Comparison of ENCODE assay signal across 1 cellular context in the genomic region with DNA sequence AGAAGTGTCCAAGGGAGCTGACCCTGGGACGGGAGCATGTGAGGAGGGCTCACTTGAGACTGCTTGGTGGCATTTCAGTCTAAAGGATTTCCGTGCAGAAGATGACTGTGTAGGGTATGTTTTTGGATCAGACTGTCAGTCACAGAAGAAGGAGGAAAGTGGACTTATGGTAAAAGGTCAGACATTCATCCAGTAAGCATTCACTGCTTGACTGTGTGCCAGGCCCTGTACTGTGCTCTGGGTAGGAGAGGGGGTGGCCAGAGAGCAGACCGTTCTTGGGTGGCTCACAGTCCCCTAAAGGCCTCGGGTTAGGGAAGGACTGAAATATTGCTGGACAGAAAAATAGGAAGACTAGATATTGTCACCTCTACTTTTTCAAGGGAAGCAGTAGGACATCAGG.
TF ChIP-seq lines count a peak whose summit lies in the region.

No MANE protein-coding gene starts in this region.

TF ChIP-seq in IMR-90, 13 proteins besides CTCF, POLR2A, EP300 and RAD21 (continued from another document):
- TF ChIP-seq SMC3 (IDR thresholded peaks at IDR 0.05; ENCODE audit: low read depth, low read length) (no peak), MAZ (IDR thresholded peaks at IDR 0.05; ENCODE audit: borderline replicate concordance, low read depth, low read length) (no peak), MAFK (IDR thresholded peaks at IDR 0.05; ENCODE audit: low read depth, low read length) (no peak), NFE2L2 (IDR thresholded peaks at IDR 0.05; ENCODE audit: low read depth, low read length) (no peak), CHD1 (IDR thresholded peaks at IDR 0.05; ENCODE audit: low read depth, low read length) (no peak), FOS (IDR thresholded peaks at IDR 0.05; ENCODE audit: low read depth, low read length) (no peak), RFX5 (IDR thresholded peaks at IDR 0.05; ENCODE audit: low read depth, low read length) (no peak), RCOR1 (IDR thresholded peaks at IDR 0.05; ENCODE audit: insufficient replicate concordance, low read length) (no peak), BHLHE40 (IDR thresholded peaks at IDR 0.05; ENCODE audit: low read depth, low read length) (no peak)
- TF ChIP-seq, protein P1, sequence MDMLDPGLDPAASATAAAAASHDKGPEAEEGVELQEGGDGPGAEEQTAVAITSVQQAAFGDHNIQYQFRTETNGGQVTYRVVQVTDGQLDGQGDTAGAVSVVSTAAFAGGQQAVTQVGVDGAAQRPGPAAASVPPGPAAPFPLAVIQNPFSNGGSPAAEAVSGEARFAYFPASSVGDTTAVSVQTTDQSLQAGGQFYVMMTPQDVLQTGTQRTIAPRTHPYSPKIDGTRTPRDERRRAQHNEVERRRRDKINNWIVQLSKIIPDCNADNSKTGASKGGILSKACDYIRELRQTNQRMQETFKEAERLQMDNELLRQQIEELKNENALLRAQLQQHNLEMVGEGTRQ (IDR thresholded peaks at IDR 0.05; ENCODE audit: low read depth, low read length), result no peak
- TF ChIP-seq, protein P2, sequence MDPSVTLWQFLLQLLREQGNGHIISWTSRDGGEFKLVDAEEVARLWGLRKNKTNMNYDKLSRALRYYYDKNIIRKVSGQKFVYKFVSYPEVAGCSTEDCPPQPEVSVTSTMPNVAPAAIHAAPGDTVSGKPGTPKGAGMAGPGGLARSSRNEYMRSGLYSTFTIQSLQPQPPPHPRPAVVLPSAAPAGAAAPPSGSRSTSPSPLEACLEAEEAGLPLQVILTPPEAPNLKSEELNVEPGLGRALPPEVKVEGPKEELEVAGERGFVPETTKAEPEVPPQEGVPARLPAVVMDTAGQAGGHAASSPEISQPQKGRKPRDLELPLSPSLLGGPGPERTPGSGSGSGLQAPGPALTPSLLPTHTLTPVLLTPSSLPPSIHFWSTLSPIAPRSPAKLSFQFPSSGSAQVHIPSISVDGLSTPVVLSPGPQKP (IDR thresholded peaks at IDR 0.05; ENCODE audit: borderline replicate concordance, low read depth, low read length), result no peak
